ENCODE assay signal across 24 cellular contexts in the genomic region with DNA sequence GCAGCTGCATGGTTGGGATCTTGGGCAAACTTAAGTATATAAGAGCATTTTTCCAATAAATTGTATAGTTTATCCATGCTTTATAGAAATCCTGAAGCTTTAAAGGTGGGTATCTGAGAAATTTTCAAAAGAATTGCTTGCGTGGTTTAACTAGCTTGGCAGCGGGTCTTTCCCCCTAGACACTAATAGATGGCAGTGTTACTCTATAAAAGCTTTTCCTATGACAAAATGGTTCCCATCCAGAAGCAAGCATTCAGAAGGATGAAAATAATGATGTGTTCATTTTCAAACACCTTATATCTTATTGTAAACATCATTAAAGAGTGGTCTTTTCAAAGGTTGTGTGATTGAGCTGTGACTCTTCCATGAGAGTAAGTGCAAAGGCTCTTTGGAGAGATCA.
DNase-seq lines count a peak whose midpoint lies in the region; ATAC-seq and TF ChIP-seq lines count a peak whose summit lies in the region.
"Had no signal": no experiment of that assay in that cellular context is flagged by ENCODE, and none has a peak within 500 bp of the region (broad histone marks: within the 10 kb centered on the region; RNA-seq: fewer than 3 reads in every experiment).

No MANE protein-coding gene starts in this region.

- H3K9me3 ChIP-seq in DND-41 (ENCODE audit: insufficient read depth, low read length, severe bottlenecking): no peaks in the 10 kb centered on the region
- H3K9me3 ChIP-seq: BLaER1 treated with 17β-estradiol and CSF1 and Interleukin-3, amounts not matched to agents 10 nM and 100 nM; uterus had no signal

- H3K4me2 ChIP-seq in DND-41 (ENCODE audit: insufficient read depth, low read length): no peak overlapping the region
- H3K4me2 ChIP-seq: BLaER1 treated with 17β-estradiol and CSF1 and Interleukin-3, amounts not matched to agents 10 nM and 100 nM had no signal

- H3K4me1 ChIP-seq in DND-41 (ENCODE audit: insufficient read depth, low read length): no peaks in the 10 kb centered on the region
- H3K4me1 ChIP-seq: BLaER1 treated with 17β-estradiol and CSF1 and Interleukin-3, amounts not matched to agents 10 nM and 100 nM; uterus had no signal

- H3K79me2 ChIP-seq in DND-41 (ENCODE audit: insufficient read depth, low read length): no peaks in the 10 kb centered on the region; the same call in 1 of the 2 replicates

- no peak overlapping the region for H3K27ac ChIP-seq in DND-41 (ENCODE audit: low read length)
- H3K27ac ChIP-seq: BLaER1 treated with 17β-estradiol and CSF1 and Interleukin-3, amounts not matched to agents 10 nM and 100 nM; epithelial cell of prostate; uterus had no signal

- H3K9me3 Mint-ChIP-seq in memory B cell: no peaks in the 10 kb centered on the region
- H3K9me3 Mint-ChIP-seq: activated T-cell treated with anti-CD3 and anti-CD28 coated beads, Interleukin-2, amount 50 U/mL, for 4 hours; nephron progenitor cell had no signal

- TF ChIP-seq CTCF in DND-41 (IDR thresholded peaks at IDR 0.05; ENCODE audit: borderline replicate concordance, extremely low read depth, low read length, poor library complexity, severe bottlenecking): peak; percentile 31

- H3K9ac ChIP-seq in DND-41 (ENCODE audit: low read depth, low read length): no peak overlapping the region
- H3K9ac ChIP-seq: BLaER1 treated with 17β-estradiol and CSF1 and Interleukin-3, amounts not matched to agents 10 nM and 100 nM had no signal

- H4K20me1 ChIP-seq in DND-41 (ENCODE audit: insufficient read depth, low read length): 0 out of 2 replicates have a peak, but pooled peaks cover under 1% of the 10 kb centered on the region

- no peak for ATAC-seq in DND-41 (ENCODE audit: insufficient read depth, low read depth)
- no peak for ATAC-seq in memory B cell (ENCODE audit: low read depth)
- no peak for ATAC-seq in HG03196 (IDR thresholded peaks at IDR 0.05; ENCODE audit: unreplicated experiment)
- no peak for ATAC-seq in HG03095 (IDR thresholded peaks at IDR 0.05; ENCODE audit: unreplicated experiment)
- ATAC-seq: activated CD4-positive, CD25-positive, alpha-beta regulatory T cell treated with anti-CD3 and anti-CD28 coated beads, Interleukin-2, amount 50 U/mL, for 24 hours; activated CD8-positive, alpha-beta T cell treated with anti-CD3 and anti-CD28 coated beads, Interleukin-2, amount 10 ng/mL, durations not matched to agents 7 days and 5 days; activated T-cell treated with anti-CD3 and anti-CD28 coated beads, Interleukin-2, amount 50 U/mL, for 4 hours; left lobe of liver had no signal

- H2AFZ ChIP-seq in DND-41 (ENCODE audit: low read depth, low read length): no peak overlapping the region

- peak overlapping the region; percentile 60 for H3K27ac Mint-ChIP-seq in memory B cell

- DNase-seq in NCI-H82 (lab: John Stamatoyannopoulos, UW): peak; percentile 16
- no peak for DNase-seq in NCI-H82 treated with DMSO at 0.1 percent for 48 hours (lab: John Stamatoyannopoulos, UW; ENCODE audit: unreplicated experiment)
- DNase-seq in DND-41: no peak
- DNase-seq in SW480 (ENCODE audit: low spot score): peak; percentile 6
- DNase-seq in memory B cell (ENCODE audit: low spot score in 2 of 2): no peak
- DNase-seq in activated CD4-positive, CD25-positive, alpha-beta regulatory T cell treated with anti-CD3 and anti-CD28 coated beads, Interleukin-2, amount 50 U/mL, for 72 hours: no peak
- DNase-seq: ACHN; activated CD8-positive, alpha-beta T cell treated with anti-CD3 and anti-CD28 coated beads, Interleukin-2, amount 10 ng/mL, durations not matched to agents 7 days and 5 days; activated naive CD4-positive, alpha-beta T cell treated with Interleukin-2 at 50 U/mL for 16 hours; activated T-cell treated with anti-CD3 and anti-CD28 coated beads, Interleukin-2, amount 50 U/mL, for 4 hours; anterior cingulate cortex; DMS153; midbrain; NCI-H1417; NCI-H510A treated with DMSO at 0.1 percent for 48 hours; nephron progenitor cell; T1000; uterus had no signal

- H3K27me3 ChIP-seq in DND-41 (ENCODE audit: insufficient read depth, low read length, poor library complexity): no peaks in the 10 kb centered on the region
- H3K27me3 ChIP-seq: BLaER1 treated with 17β-estradiol and CSF1 and Interleukin-3, amounts not matched to agents 10 nM and 100 nM; uterus had no signal

- no peak overlapping the region for H3K4me3 ChIP-seq in DND-41 (ENCODE audit: low read depth in 1 of 2, low read length in 2 of 2)
- H3K4me3 ChIP-seq: BLaER1 treated with 17β-estradiol and CSF1 and Interleukin-3, amounts not matched to agents 10 nM and 100 nM; uterus had no signal

- no peaks in the 10 kb centered on the region for H3K4me1 Mint-ChIP-seq in memory B cell
- H3K4me1 Mint-ChIP-seq: nephron progenitor cell had no signal

- H3K4me3 Mint-ChIP-seq in memory B cell: no peak overlapping the region
- H3K4me3 Mint-ChIP-seq: activated CD8-positive, alpha-beta T cell treated with anti-CD3 and anti-CD28 coated beads, Interleukin-2, amount 10 ng/mL, durations not matched to agents 7 days and 5 days; activated T-cell treated with anti-CD3 and anti-CD28 coated beads, Interleukin-2, amount 50 U/mL, for 4 hours; nephron progenitor cell had no signal

- no peaks in the 10 kb centered on the region for H3K27me3 Mint-ChIP-seq in memory B cell

- H3K36me3 Mint-ChIP-seq in memory B cell: peaks cover 60% of the 10 kb centered on the region

- peaks cover 100% of the 10 kb centered on the region for H3K36me3 ChIP-seq in DND-41 (ENCODE audit: insufficient read depth, low read length)
- H3K36me3 ChIP-seq: uterus had no signal

Comparison
In these comparisons a context has a peak if more than half of its experiments do, and no peak if none do; other contexts are left out.
1. DNase-seq: peak in NCI-H82 (single experiment) and SW480 (single experiment); none in NCI-H82 treated with DMSO at 0.1 percent for 48 hours (single experiment), DND-41 (single experiment), memory B cell (0 of 2) and activated CD4-positive, CD25-positive, alpha-beta regulatory T cell treated with anti-CD3 and anti-CD28 coated beads, Interleukin-2, amount 50 U/mL, for 72 hours (single experiment).